1 cellular context compared by ENCODE assay signal in the genomic region with DNA sequence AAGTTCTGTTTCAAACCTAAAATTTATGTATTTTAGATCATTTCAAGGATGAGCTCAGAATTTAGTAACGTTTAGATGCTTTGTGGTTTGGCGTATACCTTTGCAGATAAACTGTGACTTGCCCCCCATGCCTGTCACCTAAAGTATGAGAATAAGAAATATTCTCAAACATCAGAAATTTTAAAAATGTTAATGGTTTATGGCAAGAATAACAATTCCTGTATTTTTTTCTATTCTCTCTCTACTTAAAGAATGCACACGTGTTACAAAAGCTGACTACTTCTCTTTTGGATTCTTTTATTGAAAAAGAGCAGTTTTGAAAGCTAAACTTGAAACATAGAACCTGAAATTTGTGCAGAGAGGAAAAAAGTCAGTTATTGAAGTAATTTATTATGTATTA.
TF ChIP-seq lines count a peak whose summit lies in the region.

No MANE protein-coding gene starts in this region.

TF ChIP-seq in HepG2, 621 proteins besides CTCF, POLR2A, EP300 and RAD21:
- TF ChIP-seq, protein P1, sequence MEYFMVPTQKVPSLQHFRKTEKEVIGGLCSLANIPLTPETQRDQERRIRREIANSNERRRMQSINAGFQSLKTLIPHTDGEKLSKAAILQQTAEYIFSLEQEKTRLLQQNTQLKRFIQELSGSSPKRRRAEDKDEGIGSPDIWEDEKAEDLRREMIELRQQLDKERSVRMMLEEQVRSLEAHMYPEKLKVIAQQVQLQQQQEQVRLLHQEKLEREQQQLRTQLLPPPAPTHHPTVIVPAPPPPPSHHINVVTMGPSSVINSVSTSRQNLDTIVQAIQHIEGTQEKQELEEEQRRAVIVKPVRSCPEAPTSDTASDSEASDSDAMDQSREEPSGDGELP (IDR thresholded peaks at IDR 0.05; ENCODE audit: borderline replicate concordance, low read depth), result no peak
- TF ChIP-seq FOXA3 (CRISPR knock-in tag; IDR thresholded peaks at IDR 0.05) (no peak), IKZF4 (CRISPR knock-in tag; IDR thresholded peaks at IDR 0.05; ENCODE audit: borderline replicate concordance, low read depth, not compliant biosample characterization) (no peak), ZNF20 (CRISPR knock-in tag; IDR thresholded peaks at IDR 0.05) (no peak), GTF2F1 (IDR thresholded peaks at IDR 0.05; ENCODE audit: low read length) (no peak), BRD4 (CRISPR knock-in tag; IDR thresholded peaks at IDR 0.05) (no peak), IKZF1 (IDR thresholded peaks at IDR 0.05) (no peak), ZNF180 (CRISPR knock-in tag; IDR thresholded peaks at IDR 0.05; ENCODE audit: borderline replicate concordance, low read depth) (no peak)
- TF ChIP-seq, protein P2, sequence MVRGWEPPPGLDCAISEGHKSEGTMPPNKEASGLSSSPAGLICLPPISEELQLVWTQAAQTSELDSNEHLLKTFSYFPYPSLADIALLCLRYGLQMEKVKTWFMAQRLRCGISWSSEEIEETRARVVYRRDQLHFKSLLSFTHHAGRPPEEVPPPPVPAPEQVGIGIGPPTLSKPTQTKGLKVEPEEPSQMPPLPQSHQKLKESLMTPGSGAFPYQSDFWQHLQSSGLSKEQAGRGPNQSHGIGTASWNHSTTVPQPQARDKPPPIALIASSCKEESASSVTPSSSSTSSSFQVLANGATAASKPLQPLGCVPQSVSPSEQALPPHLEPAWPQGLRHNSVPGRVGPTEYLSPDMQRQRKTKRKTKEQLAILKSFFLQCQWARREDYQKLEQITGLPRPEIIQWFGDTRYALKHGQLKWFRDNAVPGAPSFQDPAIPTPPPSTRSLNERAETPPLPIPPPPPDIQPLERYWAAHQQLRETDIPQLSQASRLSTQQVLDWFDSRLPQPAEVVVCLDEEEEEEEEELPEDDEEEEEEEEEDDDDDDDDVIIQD (CRISPR knock-in tag; IDR thresholded peaks at IDR 0.05; ENCODE audit: low read depth), result no peak
- TF ChIP-seq, protein P3, sequence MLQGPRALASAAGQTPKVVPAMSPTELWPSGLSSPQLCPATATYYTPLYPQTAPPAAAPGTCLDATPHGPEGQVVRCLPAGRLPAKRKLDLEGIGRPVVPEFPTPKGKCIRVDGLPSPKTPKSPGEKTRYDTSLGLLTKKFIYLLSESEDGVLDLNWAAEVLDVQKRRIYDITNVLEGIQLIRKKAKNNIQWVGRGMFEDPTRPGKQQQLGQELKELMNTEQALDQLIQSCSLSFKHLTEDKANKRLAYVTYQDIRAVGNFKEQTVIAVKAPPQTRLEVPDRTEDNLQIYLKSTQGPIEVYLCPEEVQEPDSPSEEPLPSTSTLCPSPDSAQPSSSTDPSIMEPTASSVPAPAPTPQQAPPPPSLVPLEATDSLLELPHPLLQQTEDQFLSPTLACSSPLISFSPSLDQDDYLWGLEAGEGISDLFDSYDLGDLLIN (CRISPR knock-in tag; IDR thresholded peaks at IDR 0.05; ENCODE audit: borderline replicate concordance), result no peak
- TF ChIP-seq, protein P4, sequence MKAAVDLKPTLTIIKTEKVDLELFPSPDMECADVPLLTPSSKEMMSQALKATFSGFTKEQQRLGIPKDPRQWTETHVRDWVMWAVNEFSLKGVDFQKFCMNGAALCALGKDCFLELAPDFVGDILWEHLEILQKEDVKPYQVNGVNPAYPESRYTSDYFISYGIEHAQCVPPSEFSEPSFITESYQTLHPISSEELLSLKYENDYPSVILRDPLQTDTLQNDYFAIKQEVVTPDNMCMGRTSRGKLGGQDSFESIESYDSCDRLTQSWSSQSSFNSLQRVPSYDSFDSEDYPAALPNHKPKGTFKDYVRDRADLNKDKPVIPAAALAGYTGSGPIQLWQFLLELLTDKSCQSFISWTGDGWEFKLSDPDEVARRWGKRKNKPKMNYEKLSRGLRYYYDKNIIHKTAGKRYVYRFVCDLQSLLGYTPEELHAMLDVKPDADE (CRISPR knock-in tag; IDR thresholded peaks at IDR 0.05), result no peak
TF ChIP-seq in HepG2: peak in this region for 0.
